ENCODE assay signal across 1 cellular context in genomic region chr19:53870485-53870844, GRCh38.
TF ChIP-seq lines count a peak whose summit lies in the region.

No MANE protein-coding gene starts in this region.

TF ChIP-seq in GM23338, 12 proteins besides CTCF, POLR2A, EP300 and RAD21 (continued from another document):
- TF ChIP-seq REST (IDR thresholded peaks at IDR 0.05; ENCODE audit: unreplicated experiment) (no peak), EZH2phosphoT487 (IDR thresholded peaks at IDR 0.05; ENCODE audit: unreplicated experiment) (no peak), ZNF462 (CRISPR knock-in tag; IDR thresholded peaks at IDR 0.05) (no peak), ZNF331 (CRISPR knock-in tag; IDR thresholded peaks at IDR 0.05; ENCODE audit: low read depth) (no peak), ZNF114 (CRISPR knock-in tag; IDR thresholded peaks at IDR 0.05) (no peak), NANOG (IDR thresholded peaks at IDR 0.05; ENCODE audit: borderline replicate concordance) (no peak), JUNB (IDR thresholded peaks at IDR 0.05; ENCODE audit: unreplicated experiment) (no peak), STAT1 (IDR thresholded peaks at IDR 0.05; ENCODE audit: unreplicated experiment) (no peak), EZH2 (IDR thresholded peaks at IDR 0.05; ENCODE audit: low read depth, unreplicated experiment) (no peak), POLR2AphosphoS5 (IDR thresholded peaks at IDR 0.05; ENCODE audit: low read depth) (no peak)
